In the genomic region with DNA sequence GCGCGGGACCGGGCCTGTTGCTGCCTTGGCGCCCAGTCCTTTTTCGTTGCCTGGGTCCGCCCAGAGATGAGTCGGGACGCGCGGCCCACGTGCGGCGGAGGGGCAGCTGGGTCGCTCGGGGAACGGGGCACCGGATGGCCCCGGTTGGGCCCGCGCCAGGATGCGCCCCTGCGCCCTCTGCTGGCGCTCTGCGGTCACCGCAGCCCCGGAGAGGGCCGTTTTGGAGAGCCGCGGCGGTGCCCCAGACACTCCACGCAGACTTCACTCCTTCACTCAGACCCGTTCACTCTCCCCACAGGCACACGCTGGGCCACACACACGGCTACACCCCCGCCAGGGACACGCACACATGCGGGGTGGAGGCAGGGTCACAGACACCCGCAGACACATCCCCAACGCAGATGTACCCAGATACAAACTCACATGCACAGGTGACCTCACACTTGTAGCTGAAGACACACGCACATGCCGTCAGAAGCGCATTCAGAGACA, we compare ENCODE assay signal across 8 cellular contexts. TPM values are rescaled to one million over a fixed set of nuclear protein-coding genes. Genes with fewer than 3 reads are reported as not detected.
DNase-seq lines count a peak whose midpoint lies in the region; TF ChIP-seq lines count a peak whose summit lies in the region.

No MANE protein-coding gene starts in this region.

- no peak overlapping the region for H3K27ac ChIP-seq in colonic mucosa

- H3K27me3 ChIP-seq in colonic mucosa: no peaks in the 10 kb centered on the region

- in situ Hi-C loops in GM18951 (cut with MboI; ENCODE audit: low sequenced_read_pairs, unreplicated experiment): loop anchor here (10.0 kb wide), 1 partner anchor 110 kb away; no protein-coding TSS in a partner anchor

- H3K9ac ChIP-seq in colonic mucosa (ENCODE audit: low read depth in 2 of 2, low read length in 2 of 2): no peak overlapping the region

- intact Hi-C loops in colonic mucosa (cut with DNase I): loop anchor here (5.0 kb wide), 2 partner anchors 102 to 148 kb away; no protein-coding TSS in a partner anchor

- no peaks in the 10 kb centered on the region for H3K36me3 ChIP-seq in colonic mucosa

- peak; percentile 92 for TF ChIP-seq CTCF in colonic mucosa (IDR thresholded peaks at IDR 0.05)

- H3K9me3 ChIP-seq in colonic mucosa: no peaks in the 10 kb centered on the region

- TF ChIP-seq POLR2A in GM18951 (IDR thresholded peaks at IDR 0.05; ENCODE audit: extremely low read depth, insufficient read depth, insufficient read length): peak; percentile 28

- DNase-seq in A172 (ENCODE audit: low spot score): peak; percentile 33
- DNase-seq in M059J (ENCODE audit: low read depth): peak; percentile 51
- peak; percentile 66 to 82 for DNase-seq in activated CD4-positive, alpha-beta T cell treated with anti-CD3 and anti-CD28 coated beads for 4 hours
- peak; percentile 55 for DNase-seq in colonic mucosa
- peak; percentile 53 to 59 for DNase-seq in lung microvascular endothelial cell (ENCODE audit: low read depth in 2 of 2)
- DNase-seq in stimulated activated CD8-positive, alpha-beta memory T cell treated with anti-CD3 and anti-CD28 coated beads, Interleukin-15, amount 100 ng/mL, for 1 hour (ENCODE audit: low read depth): peak; percentile 51
- DNase-seq in NCI-H524 treated with DMSO at 0.1 percent for 48 hours (lab: John Stamatoyannopoulos, UW): no peak

- H3K4me3 ChIP-seq in colonic mucosa: peak overlapping the region; percentile 40

- H3K4me1 ChIP-seq in colonic mucosa: peaks cover 5% of the 10 kb centered on the region

RNA-seq across cellular contexts. Expression of a gene that starts 38.8 kb away (rescaled TPM):
- 15.3 and 17.8 TPM in 2 replicates for total RNA-seq in A172 (2014; rRNA removed; shearing (Covaris generic))
- total RNA-seq in M059J (2014; rRNA removed; shearing (Covaris generic)): 16.5 and 24.3 TPM in 2 replicates
- 100 to 1,000 TPM; 102 to 123 TPM for total RNA-seq in colonic mucosa
- 1.4 and 4.1 TPM in 2 replicates for total RNA-seq in lung microvascular endothelial cell
